ENCODE assay signal across 8 cellular contexts in genomic region chr19:7533925-7534480, GRCh38. TPM values are rescaled to one million over a fixed set of nuclear protein-coding genes. Genes with fewer than 3 reads are reported as not detected.
DNase-seq lines count a peak whose midpoint lies in the region; ATAC-seq lines count a peak whose summit lies in the region.

No MANE protein-coding gene starts in this region.

- H3K4me1 Mint-ChIP-seq in CD4-positive, alpha-beta memory T cell, result peaks cover 10 to 42% (median 26%) of the 10 kb centered on the region in 4 donors

- H3K9me3 ChIP-seq in CD4-positive, alpha-beta memory T cell (ENCODE audit: control insufficient read depth in 1 of 2, low read length in 2 of 2), result no peaks in the 10 kb centered on the region

- POLR2A ChIA-PET in CD4-positive, alpha-beta memory T cell (lab: Charles Lee; ENCODE audit: partially characterized antibody), result interaction anchor here (0.7 to 8.3 kb wide), 7 partner anchors 12 to 185 kb away, joined by 3 to 94 read pairs (median 5); partner anchors contain the start of genes ARHGEF18, MCOLN1, PET100 and XAB2

- peak overlapping the region; percentile 90 to 98 (median 94) for H3K4me3 Mint-ChIP-seq in CD4-positive, alpha-beta memory T cell

- no peaks in the 10 kb centered on the region for H3K9me3 Mint-ChIP-seq in CD4-positive, alpha-beta memory T cell

- peak overlapping the region; percentile 76 for H3K27ac ChIP-seq in CD4-positive, alpha-beta memory T cell (ENCODE audit: low read depth, low read length)

- H3K27me3 Mint-ChIP-seq in CD4-positive, alpha-beta memory T cell, result no peaks in the 10 kb centered on the region

- H3K36me3 Mint-ChIP-seq in CD4-positive, alpha-beta memory T cell, result peaks cover 6 to 26% of the 10 kb centered on the region in 2 donors

- H3K4me1 ChIP-seq in CD4-positive, alpha-beta memory T cell (ENCODE audit: insufficient read depth, low read length), result peaks cover 25% of the 10 kb centered on the region

- intact Hi-C loops in CD4-positive, alpha-beta memory T cell (cut with micrococcal nuclease), result loop anchor here (1.0 to 10.0 kb wide), 7 partner anchors 12 to 1629 kb away; partner anchors contain the start of genes CLPP, MCOLN1, NDUFA11 and SNAPC2

- no peaks in the 10 kb centered on the region for H3K36me3 ChIP-seq in CD4-positive, alpha-beta memory T cell (ENCODE audit: insufficient read depth, low read length)

- H3K27ac Mint-ChIP-seq in CD4-positive, alpha-beta memory T cell, result peak overlapping the region; percentile 91 to 98 (median 94)

- DNase-seq in CD4-positive, alpha-beta memory T cell, result peak; percentile 76 to 87 (median 81)
- peak; percentile 29 for DNase-seq in NCI-H526 treated with DMSO at 0.1 percent for 48 hours (lab: John Stamatoyannopoulos, UW)
- peak; percentile 81 to 82 for DNase-seq in activated CD4-positive, alpha-beta T cell treated with anti-CD3 and anti-CD28 coated beads, Interleukin-2, amount 50 U/mL, for 4 hours
- DNase-seq in dedifferentiated amniotic fluid mesenchymal stem cell (ENCODE audit: extremely low spot score), result peak; percentile 62
- peak; percentile 89 for DNase-seq in left lobe of liver (ENCODE audit: low spot score)
- peak; percentile 83 for DNase-seq in stimulated activated CD4-positive, alpha-beta T cell treated with anti-CD3 and anti-CD28 coated beads, Interleukin-1b, Interleukin-23, amount 100 ng/mL, for 48 hours

- peak; percentile 37 for ATAC-seq in HG02798 (IDR thresholded peaks at IDR 0.05; ENCODE audit: poor library complexity, unreplicated experiment)
- ATAC-seq in left lobe of liver, result peak; percentile 68
- no peak for ATAC-seq in HG03457 (IDR thresholded peaks at IDR 0.05; ENCODE audit: unreplicated experiment)

- H3K27me3 ChIP-seq in CD4-positive, alpha-beta memory T cell (ENCODE audit: insufficient read depth, low read length), result no peaks in the 10 kb centered on the region

- peak overlapping the region; percentile 80 to 93 for H3K4me3 ChIP-seq in CD4-positive, alpha-beta memory T cell (ENCODE audit: low read length in 2 of 2)

- CTCF ChIA-PET in CD4-positive, alpha-beta memory T cell (lab: Charles Lee; ENCODE audit: partially characterized antibody), result interaction anchor here (2.5 kb wide), 1 partner anchor 11 kb away, joined by 12 read pairs; the partner anchor contains the start of gene MCOLN1

RNA-seq across cellular contexts. Expression of gene PNPLA6, which starts 1.5 kb away (rescaled TPM):
- 100 to 1,000 TPM; 168 to 169 TPM for total RNA-seq in CD4-positive, alpha-beta memory T cell
- polyA plus RNA-seq in CD4-positive, alpha-beta memory T cell, result 10 to 100 TPM in 1 of 2 donors, 1 to 10 TPM in 1; 4.7 to 14.1 TPM
- 57.9 TPM for total RNA-seq in left lobe of liver

RNA-seq across cellular contexts. Expression of gene MCOLN1, which starts 11.6 kb away (rescaled TPM):
- total RNA-seq in CD4-positive, alpha-beta memory T cell, result 10 to 100 TPM; 14.1 to 14.9 TPM
- polyA plus RNA-seq in CD4-positive, alpha-beta memory T cell, result 1 to 10 TPM; 8.0 to 9.1 TPM
- 25.7 TPM for total RNA-seq in left lobe of liver

RNA-seq across cellular contexts. Expression of gene ZNF358, which starts 18.1 kb away (rescaled TPM):
- total RNA-seq in CD4-positive, alpha-beta memory T cell, result 1 to 10 TPM; 8.4 to 8.7 TPM
- polyA plus RNA-seq in CD4-positive, alpha-beta memory T cell, result 1 to 10 TPM in 1 of 2 donors, not detected in 1; 1.6 TPM
- total RNA-seq in left lobe of liver, result 31.3 TPM

RNA-seq across cellular contexts. Expression of gene PEX11G, which starts 45.2 kb away (rescaled TPM):
- under 1 TPM; 0.64 to 0.73 TPM for total RNA-seq in CD4-positive, alpha-beta memory T cell
- 1 to 10 TPM in 1 of 2 donors, under 1 TPM in 1; 0.64 to 1.7 TPM for polyA plus RNA-seq in CD4-positive, alpha-beta memory T cell
- total RNA-seq in left lobe of liver, result 16.5 TPM

Comparison
In these comparisons a context has a peak if more than half of its experiments do, and no peak if none do; other contexts are left out.
1. DNase-seq: peak in every context shown above with its lines; median percentile 89 in left lobe of liver; 83 in stimulated activated CD4-positive, alpha-beta T cell treated with anti-CD3 and anti-CD28 coated beads, Interleukin-1b, Interleukin-23, amount 100 ng/mL, for 48 hours; 82 in activated CD4-positive, alpha-beta T cell treated with anti-CD3 and anti-CD28 coated beads, Interleukin-2, amount 50 U/mL, for 4 hours; 81 in CD4-positive, alpha-beta memory T cell; 62 in dedifferentiated amniotic fluid mesenchymal stem cell; 29 in NCI-H526 treated with DMSO at 0.1 percent for 48 hours.